Comparison of ENCODE assay signal across 32 cellular contexts in genomic region chr4:12902735-12903134, GRCh38.
"Had no signal": no experiment of that assay in that cellular context is flagged by ENCODE, and none has a peak within 500 bp of the region (broad histone marks: within the 10 kb centered on the region; RNA-seq: fewer than 3 reads in every experiment).

No MANE protein-coding gene starts in this region.

- H3K9me3 ChIP-seq: adrenal gland, body of pancreas, esophagus squamous epithelium had no signal

- H3K27ac ChIP-seq: adrenal gland, body of pancreas, epithelial cell of prostate, esophagus squamous epithelium, WERI-Rb-1 had no signal

- H3K4me3 ChIP-seq: adrenal gland, body of pancreas, esophagus squamous epithelium had no signal

- H3K4me1 ChIP-seq: adrenal gland, body of pancreas, esophagus squamous epithelium had no signal

- DNase-seq: activated CD4-positive, alpha-beta memory T cell treated with anti-CD3 and anti-CD28 coated beads for 36 hours; activated CD4-positive, alpha-beta T cell treated with anti-CD3 and anti-CD28 coated beads for 36 hours; activated CD4-positive, alpha-beta T cell treated with anti-CD3 and anti-CD28 coated beads, Interleukin-2, amount 10 ng/mL, durations not matched to agents 24 days and 14 days; activated CD4-positive, CD25-positive, alpha-beta regulatory T cell; activated CD4-positive, CD25-positive, alpha-beta regulatory T cell treated with anti-CD3 and anti-CD28 coated beads, Interleukin-2, amount 50 U/mL, for 72 hours; activated CD8-positive, alpha-beta memory T cell treated with anti-CD3 and anti-CD28 coated beads, Interleukin-2, amount 10 ng/mL, durations not matched to agents 7 days and 5 days; activated CD8-positive, alpha-beta memory T cell treated with anti-CD3 and anti-CD28 coated beads, Interleukin-2, amount 50 U/mL, for 4 hours; activated CD8-positive, alpha-beta T cell treated with anti-CD3 and anti-CD28 coated beads, Interleukin-2, amount 10 ng/mL, durations not matched to agents 7 days and 5 days; activated effector memory CD4-positive, alpha-beta T cell treated with anti-CD3 and anti-CD28 coated beads, Interleukin-2, amount 50 U/mL, for 16 hours; activated naive CD4-positive, alpha-beta T cell treated with anti-CD3 and anti-CD28 coated beads for 36 hours; activated naive CD8-positive, alpha-beta T cell treated with anti-CD3 and anti-CD28 coated beads for 36 hours; activated naive CD8-positive, alpha-beta T cell treated with anti-CD3 and anti-CD28 coated beads, Interleukin-2, amount 50 U/mL, for 24 hours; activated T-cell treated with anti-CD3 and anti-CD28 coated beads, Interleukin-2, amount 50 U/mL, for 1 hour; activated T-cell treated with anti-CD3 and anti-CD28 coated beads, Interleukin-2, amount 50 U/mL, for 48 hours; adrenal gland; amygdala; aorta; body of pancreas; caudate nucleus; cortex of kidney; dermis blood vessel endothelial cell; effector CD8-positive, alpha-beta T cell; esophagus squamous epithelium; head of caudate nucleus; T-helper 17 cell; T1000; WERI-Rb-1 had no signal

- H3K27me3 ChIP-seq: adrenal gland, body of pancreas, esophagus squamous epithelium had no signal

- H3K36me3 ChIP-seq: adrenal gland, esophagus squamous epithelium, WERI-Rb-1 had no signal

- FAIRE-seq: colon, endometrium, endothelial cell of umbilical vein, frontal cortex had no signal

- ATAC-seq: activated CD4-positive, alpha-beta T cell treated with anti-CD3 and anti-CD28 coated beads for 36 hours; activated CD8-positive, alpha-beta memory T cell treated with anti-CD3 and anti-CD28 coated beads, Interleukin-2, amount 10 ng/mL, durations not matched to agents 7 days and 5 days; activated CD8-positive, alpha-beta T cell treated with anti-CD3 and anti-CD28 coated beads, Interleukin-2, amount 10 ng/mL, durations not matched to agents 7 days and 5 days; activated naive CD8-positive, alpha-beta T cell treated with anti-CD3 and anti-CD28 coated beads, Interleukin-2, amount 50 U/mL, for 24 hours; body of pancreas; T-helper 17 cell had no signal
